Comparison of ENCODE assay signal across 1 cellular context in genomic region chr17:19239544-19239943, GRCh38.
TF ChIP-seq lines count a peak whose summit lies in the region.

No MANE protein-coding gene starts in this region.

TF ChIP-seq in GM23338, 12 proteins besides CTCF, POLR2A, EP300 and RAD21 (continued from another document):
- TF ChIP-seq, protein P1, sequence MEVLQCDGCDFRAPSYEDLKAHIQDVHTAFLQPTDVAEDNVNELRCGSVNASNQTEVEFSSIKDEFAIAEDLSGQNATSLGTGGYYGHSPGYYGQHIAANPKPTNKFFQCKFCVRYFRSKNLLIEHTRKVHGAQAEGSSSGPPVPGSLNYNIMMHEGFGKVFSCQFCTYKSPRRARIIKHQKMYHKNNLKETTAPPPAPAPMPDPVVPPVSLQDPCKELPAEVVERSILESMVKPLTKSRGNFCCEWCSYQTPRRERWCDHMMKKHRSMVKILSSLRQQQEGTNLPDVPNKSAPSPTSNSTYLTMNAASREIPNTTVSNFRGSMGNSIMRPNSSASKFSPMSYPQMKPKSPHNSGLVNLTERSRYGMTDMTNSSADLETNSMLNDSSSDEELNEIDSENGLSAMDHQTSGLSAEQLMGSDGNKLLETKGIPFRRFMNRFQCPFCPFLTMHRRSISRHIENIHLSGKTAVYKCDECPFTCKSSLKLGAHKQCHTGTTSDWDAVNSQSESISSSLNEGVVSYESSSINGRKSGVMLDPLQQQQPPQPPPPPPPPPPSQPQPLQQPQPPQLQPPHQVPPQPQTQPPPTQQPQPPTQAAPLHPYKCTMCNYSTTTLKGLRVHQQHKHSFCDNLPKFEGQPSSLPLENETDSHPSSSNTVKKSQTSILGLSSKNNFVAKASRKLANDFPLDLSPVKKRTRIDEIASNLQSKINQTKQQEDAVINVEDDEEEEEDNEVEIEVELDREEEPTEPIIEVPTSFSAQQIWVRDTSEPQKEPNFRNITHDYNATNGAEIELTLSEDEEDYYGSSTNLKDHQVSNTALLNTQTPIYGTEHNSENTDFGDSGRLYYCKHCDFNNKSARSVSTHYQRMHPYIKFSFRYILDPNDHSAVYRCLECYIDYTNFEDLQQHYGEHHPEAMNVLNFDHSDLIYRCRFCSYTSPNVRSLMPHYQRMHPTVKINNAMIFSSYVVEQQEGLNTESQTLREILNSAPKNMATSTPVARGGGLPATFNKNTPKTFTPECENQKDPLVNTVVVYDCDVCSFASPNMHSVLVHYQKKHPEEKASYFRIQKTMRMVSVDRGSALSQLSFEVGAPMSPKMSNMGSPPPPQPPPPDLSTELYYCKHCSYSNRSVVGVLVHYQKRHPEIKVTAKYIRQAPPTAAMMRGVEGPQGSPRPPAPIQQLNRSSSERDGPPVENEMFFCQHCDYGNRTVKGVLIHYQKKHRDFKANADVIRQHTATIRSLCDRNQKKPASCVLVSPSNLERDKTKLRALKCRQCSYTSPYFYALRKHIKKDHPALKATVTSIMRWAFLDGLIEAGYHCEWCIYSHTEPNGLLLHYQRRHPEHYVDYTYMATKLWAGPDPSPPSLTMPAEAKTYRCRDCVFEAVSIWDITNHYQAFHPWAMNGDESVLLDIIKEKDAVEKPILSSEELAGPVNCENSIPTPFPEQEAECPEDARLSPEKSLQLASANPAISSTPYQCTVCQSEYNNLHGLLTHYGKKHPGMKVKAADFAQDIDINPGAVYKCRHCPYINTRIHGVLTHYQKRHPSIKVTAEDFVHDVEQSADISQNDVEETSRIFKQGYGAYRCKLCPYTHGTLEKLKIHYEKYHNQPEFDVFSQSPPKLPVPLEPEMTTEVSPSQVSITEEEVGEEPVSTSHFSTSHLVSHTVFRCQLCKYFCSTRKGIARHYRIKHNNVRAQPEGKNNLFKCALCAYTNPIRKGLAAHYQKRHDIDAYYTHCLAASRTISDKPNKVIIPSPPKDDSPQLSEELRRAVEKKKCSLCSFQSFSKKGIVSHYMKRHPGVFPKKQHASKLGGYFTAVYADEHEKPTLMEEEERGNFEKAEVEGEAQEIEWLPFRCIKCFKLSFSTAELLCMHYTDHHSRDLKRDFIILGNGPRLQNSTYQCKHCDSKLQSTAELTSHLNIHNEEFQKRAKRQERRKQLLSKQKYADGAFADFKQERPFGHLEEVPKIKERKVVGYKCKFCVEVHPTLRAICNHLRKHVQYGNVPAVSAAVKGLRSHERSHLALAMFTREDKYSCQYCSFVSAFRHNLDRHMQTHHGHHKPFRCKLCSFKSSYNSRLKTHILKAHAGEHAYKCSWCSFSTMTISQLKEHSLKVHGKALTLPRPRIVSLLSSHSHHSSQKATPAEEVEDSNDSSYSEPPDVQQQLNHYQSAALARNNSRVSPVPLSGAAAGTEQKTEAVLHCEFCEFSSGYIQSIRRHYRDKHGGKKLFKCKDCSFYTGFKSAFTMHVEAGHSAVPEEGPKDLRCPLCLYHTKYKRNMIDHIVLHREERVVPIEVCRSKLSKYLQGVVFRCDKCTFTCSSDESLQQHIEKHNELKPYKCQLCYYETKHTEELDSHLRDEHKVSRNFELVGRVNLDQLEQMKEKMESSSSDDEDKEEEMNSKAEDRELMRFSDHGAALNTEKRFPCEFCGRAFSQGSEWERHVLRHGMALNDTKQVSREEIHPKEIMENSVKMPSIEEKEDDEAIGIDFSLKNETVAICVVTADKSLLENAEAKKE (CRISPR knock-in tag; IDR thresholded peaks at IDR 0.05) = no peak
- TF ChIP-seq ZNF331 (CRISPR knock-in tag; IDR thresholded peaks at IDR 0.05; ENCODE audit: low read depth) (no peak), POLR2AphosphoS5 (IDR thresholded peaks at IDR 0.05; ENCODE audit: low read depth) (no peak)
TF ChIP-seq in GM23338: peak in this region for 0.
